1 cellular context compared by ENCODE assay signal in genomic region chr1:235073331-235073967, GRCh38.
TF ChIP-seq lines count a peak whose summit lies in the region.

No MANE protein-coding gene starts in this region.

TF ChIP-seq in HepG2, 621 proteins besides CTCF, POLR2A, EP300 and RAD21 (continued from another document and continues in another):
- TF ChIP-seq DMAP1 (CRISPR knock-in tag; IDR thresholded peaks at IDR 0.05) (peak; percentile 59; the same call in 1 of the 2 replicates), IRF9 (CRISPR knock-in tag; IDR thresholded peaks at IDR 0.05; ENCODE audit: borderline replicate concordance) (peak; percentile 69), ZNF564 (CRISPR knock-in tag; IDR thresholded peaks at IDR 0.05) (peak; percentile 44; the same call in 1 of the 2 replicates), FOXP1 (IDR thresholded peaks at IDR 0.05) (peak; percentile 56), FOXP1 (CRISPR knock-in tag; IDR thresholded peaks at IDR 0.05) (peak; percentile 94), DR1 (CRISPR knock-in tag; IDR thresholded peaks at IDR 0.05) (peak; percentile 69), ZNF281 (CRISPR knock-in tag; IDR thresholded peaks at IDR 0.05; ENCODE audit: borderline replicate concordance) (peak; percentile 71; the same call in 1 of the 2 replicates), ZNF574 (CRISPR knock-in tag; IDR thresholded peaks at IDR 0.05) (peak; percentile 60), MTA1 (CRISPR knock-in tag; IDR thresholded peaks at IDR 0.05; ENCODE audit: borderline replicate concordance) (peak; percentile 95), HMG20A (CRISPR knock-in tag; IDR thresholded peaks at IDR 0.05; ENCODE audit: borderline replicate concordance) (peak; percentile 88), ZNF468 (CRISPR knock-in tag; IDR thresholded peaks at IDR 0.05) (peak; percentile 91; the same call in 1 of the 2 replicates), GATAD1 (CRISPR knock-in tag; IDR thresholded peaks at IDR 0.05) (peak; percentile 70), HNF4A (CRISPR knock-in tag; IDR thresholded peaks at IDR 0.05) (peak; percentile 75), MYPOP (CRISPR knock-in tag; IDR thresholded peaks at IDR 0.05) (peak; percentile 87; the same call in 1 of the 2 replicates), ZNF274 (CRISPR knock-in tag; IDR thresholded peaks at IDR 0.05) (peak; percentile 95), ATRX (CRISPR knock-in tag; IDR thresholded peaks at IDR 0.05; ENCODE audit: borderline replicate concordance) (no peak), ZNF337 (CRISPR knock-in tag; IDR thresholded peaks at IDR 0.05; ENCODE audit: borderline replicate concordance, low read depth) (peak; percentile 91; the same call in 1 of the 2 replicates), GATAD2A (CRISPR knock-in tag; IDR thresholded peaks at IDR 0.05) (peak; percentile 99), TFDP2 (CRISPR knock-in tag; IDR thresholded peaks at IDR 0.05) (peak; percentile 46; the same call in 1 of the 2 replicates), ZNF777 (CRISPR knock-in tag; IDR thresholded peaks at IDR 0.05) (no peak), RCOR2 (CRISPR knock-in tag; IDR thresholded peaks at IDR 0.05) (peak; percentile 66; the same call in 1 of the 2 replicates), ZSCAN22 (CRISPR knock-in tag; IDR thresholded peaks at IDR 0.05) (no peak; the same call in 1 of the 2 replicates), HNF4G (IDR thresholded peaks at IDR 0.05; ENCODE audit: borderline replicate concordance, low read depth, low read length) (peak; percentile 47; the same call in 1 of the 2 replicates), HNF4G (CRISPR knock-in tag; IDR thresholded peaks at IDR 0.05; ENCODE audit: borderline replicate concordance, low read depth) (peak; percentile 88), MAFK (conservative IDR thresholded peaks at IDR 0.05 in 1 of 2, IDR thresholded peaks at IDR 0.05 in 1 of 2; ENCODE audit: low read length in 2 of 2) (peak; percentile 15 to 29; a peak in 1 of 4 replicates), TERF1 (CRISPR knock-in tag; IDR thresholded peaks at IDR 0.05) (no peak), ZFX (CRISPR knock-in tag; IDR thresholded peaks at IDR 0.05; ENCODE audit: low read depth) (no peak; the same call in 1 of the 2 replicates), POLR2AphosphoS5 (IDR thresholded peaks at IDR 0.05; ENCODE audit: low read depth, low read length) (peak; percentile 67), ZSCAN31 (CRISPR knock-in tag; IDR thresholded peaks at IDR 0.05; ENCODE audit: low read depth) (no peak), ZNF296 (CRISPR knock-in tag; conservative IDR thresholded peaks at IDR 0.05) (no peak; the same call in 1 of the 2 replicates), SMAD9 (CRISPR knock-in tag; IDR thresholded peaks at IDR 0.05) (peak; percentile 64; the same call in 1 of the 2 replicates), ZUFSP (CRISPR knock-in tag; IDR thresholded peaks at IDR 0.05; ENCODE audit: borderline replicate concordance) (no peak), AKNA (CRISPR knock-in tag; IDR thresholded peaks at IDR 0.05; ENCODE audit: borderline replicate concordance) (no peak), PTBP1 (IDR thresholded peaks at IDR 0.05; ENCODE audit: low read depth, low read length, poor library complexity, severe bottlenecking) (peak; percentile 77), NR1H2 (CRISPR knock-in tag; IDR thresholded peaks at IDR 0.05; ENCODE audit: borderline replicate concordance, low read depth) (no peak; the same call in 1 of the 2 replicates), ZNF570 (CRISPR knock-in tag; IDR thresholded peaks at IDR 0.05; ENCODE audit: borderline replicate concordance) (no peak), ZNF136 (CRISPR knock-in tag; IDR thresholded peaks at IDR 0.05; ENCODE audit: low read depth) (no peak), HIVEP1 (CRISPR knock-in tag; IDR thresholded peaks at IDR 0.05) (peak; percentile 82), HNRNPLL (IDR thresholded peaks at IDR 0.05; ENCODE audit: low read depth, low read length, poor library complexity, severe bottlenecking) (peak; percentile 55), FUBP1 (CRISPR knock-in tag; IDR thresholded peaks at IDR 0.05; ENCODE audit: borderline replicate concordance) (no peak), NCOA1 (CRISPR knock-in tag; IDR thresholded peaks at IDR 0.05) (no peak; the same call in 1 of the 2 replicates), STAG1 (CRISPR knock-in tag; IDR thresholded peaks at IDR 0.05) (peak; percentile 12)
